Comparison of ENCODE assay signal across 1 cellular context in the genomic region with DNA sequence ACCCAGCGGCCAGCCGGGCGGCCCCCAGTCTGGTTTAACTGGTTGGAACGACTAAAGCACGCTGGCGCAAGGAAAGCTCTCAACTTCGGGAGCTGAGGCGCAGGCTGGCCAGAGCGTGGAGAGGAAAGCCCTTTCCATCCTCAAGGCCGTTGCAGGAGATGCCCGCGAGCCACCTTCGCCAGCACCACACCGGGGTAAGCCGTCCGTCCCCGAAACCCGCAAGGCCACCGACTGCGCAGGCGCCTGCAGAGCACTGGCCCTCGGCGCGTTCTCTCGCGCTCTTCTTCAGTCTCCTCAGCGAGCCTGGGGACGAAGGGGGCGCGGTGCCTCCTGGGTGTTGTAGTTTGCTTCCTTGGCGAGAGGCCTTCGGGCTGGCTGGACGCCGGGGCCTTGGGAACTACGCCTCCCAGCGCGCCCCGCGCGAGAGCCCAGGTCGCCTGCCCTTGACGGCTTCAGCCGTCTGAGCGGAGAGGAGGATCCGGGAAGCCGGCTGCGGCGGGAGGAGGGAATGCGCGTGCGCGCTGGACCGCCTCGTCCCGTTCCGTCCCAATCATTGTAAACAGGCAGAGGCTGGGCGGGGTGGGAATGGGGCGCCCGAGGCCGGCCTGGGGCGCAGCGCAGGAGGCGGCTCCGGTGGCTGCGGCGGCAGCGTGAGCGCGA.
A peak's percentile ranks its signal among the peaks of the same experiment; 100 is the strongest.
TF ChIP-seq lines count a peak whose summit lies in the region.

Gene RALBP1, plus strand, starts transcription at position 531 of the 660 bp plus-strand sequence. CDS start 37,533 bp downstream, outside the sequence.

TF ChIP-seq in HepG2, 621 proteins besides CTCF, POLR2A, EP300 and RAD21 (continued from another document and continues in another):
- TF ChIP-seq SYNCRIP (IDR thresholded peaks at IDR 0.05; ENCODE audit: insufficient read depth, low read depth, low read length), result no peak
- no peak for TF ChIP-seq FIP1L1 (IDR thresholded peaks at IDR 0.05; ENCODE audit: borderline replicate concordance, insufficient read depth, low read depth, low read length)
- TF ChIP-seq, protein P1, sequence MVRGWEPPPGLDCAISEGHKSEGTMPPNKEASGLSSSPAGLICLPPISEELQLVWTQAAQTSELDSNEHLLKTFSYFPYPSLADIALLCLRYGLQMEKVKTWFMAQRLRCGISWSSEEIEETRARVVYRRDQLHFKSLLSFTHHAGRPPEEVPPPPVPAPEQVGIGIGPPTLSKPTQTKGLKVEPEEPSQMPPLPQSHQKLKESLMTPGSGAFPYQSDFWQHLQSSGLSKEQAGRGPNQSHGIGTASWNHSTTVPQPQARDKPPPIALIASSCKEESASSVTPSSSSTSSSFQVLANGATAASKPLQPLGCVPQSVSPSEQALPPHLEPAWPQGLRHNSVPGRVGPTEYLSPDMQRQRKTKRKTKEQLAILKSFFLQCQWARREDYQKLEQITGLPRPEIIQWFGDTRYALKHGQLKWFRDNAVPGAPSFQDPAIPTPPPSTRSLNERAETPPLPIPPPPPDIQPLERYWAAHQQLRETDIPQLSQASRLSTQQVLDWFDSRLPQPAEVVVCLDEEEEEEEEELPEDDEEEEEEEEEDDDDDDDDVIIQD (CRISPR knock-in tag; IDR thresholded peaks at IDR 0.05; ENCODE audit: low read depth), result peak; percentile 13; the same call in 1 of the 2 replicates
- TF ChIP-seq FUBP1 (CRISPR knock-in tag; IDR thresholded peaks at IDR 0.05; ENCODE audit: borderline replicate concordance), result no peak
- no peak; the same call in 1 of the 2 replicates for TF ChIP-seq ZNF564 (CRISPR knock-in tag; IDR thresholded peaks at IDR 0.05)
- no peak for TF ChIP-seq ZNF264 (CRISPR knock-in tag; IDR thresholded peaks at IDR 0.05)
- peak; percentile 39; the same call in 1 of the 2 replicates for TF ChIP-seq ELF3 (CRISPR knock-in tag; IDR thresholded peaks at IDR 0.05)
- 0 out of 2 replicates have a peak, but pooled peaks have one; percentile 17 for TF ChIP-seq ZMAT3 (CRISPR knock-in tag; conservative IDR thresholded peaks at IDR 0.05)
- 0 out of 2 replicates have a peak, but pooled peaks have one; percentile 2 for TF ChIP-seq ZNF607 (CRISPR knock-in tag; IDR thresholded peaks at IDR 0.05; ENCODE audit: borderline replicate concordance)
- no peak for TF ChIP-seq ZNF878 (CRISPR knock-in tag; IDR thresholded peaks at IDR 0.05)
- peak; percentile 64 for TF ChIP-seq ZEB1 (IDR thresholded peaks at IDR 0.05; ENCODE audit: insufficient replicate concordance, low read depth)
- TF ChIP-seq AKNA (CRISPR knock-in tag; IDR thresholded peaks at IDR 0.05; ENCODE audit: borderline replicate concordance), result no peak
- TF ChIP-seq ZBTB42 (CRISPR knock-in tag; IDR thresholded peaks at IDR 0.05), result no peak
- no peak for TF ChIP-seq RELA (CRISPR knock-in tag; IDR thresholded peaks at IDR 0.05)
- no peak for TF ChIP-seq ZNF644 (CRISPR knock-in tag; IDR thresholded peaks at IDR 0.05; ENCODE audit: low read depth)
- TF ChIP-seq JUNB (CRISPR knock-in tag; IDR thresholded peaks at IDR 0.05; ENCODE audit: borderline replicate concordance), result no peak
- TF ChIP-seq ZNF816 (CRISPR knock-in tag; IDR thresholded peaks at IDR 0.05; ENCODE audit: borderline replicate concordance), result peak; percentile 74; the same call in 1 of the 2 replicates
- no peak for TF ChIP-seq TRIM22 (IDR thresholded peaks at IDR 0.05)
- no peak for TF ChIP-seq GPN1 (CRISPR knock-in tag; IDR thresholded peaks at IDR 0.05; ENCODE audit: borderline replicate concordance)
- TF ChIP-seq ZMAT5 (CRISPR knock-in tag; IDR thresholded peaks at IDR 0.05; ENCODE audit: borderline replicate concordance, low read depth), result no peak
- TF ChIP-seq ZNF777 (CRISPR knock-in tag; IDR thresholded peaks at IDR 0.05), result peak; percentile 76
- TF ChIP-seq ZNF260 (CRISPR knock-in tag; IDR thresholded peaks at IDR 0.05; ENCODE audit: borderline replicate concordance, low read depth), result no peak
- no peak for TF ChIP-seq ZNF432 (CRISPR knock-in tag; IDR thresholded peaks at IDR 0.05; ENCODE audit: borderline replicate concordance)
- peak; percentile 85 for TF ChIP-seq SP4 (CRISPR knock-in tag; IDR thresholded peaks at IDR 0.05)
- TF ChIP-seq HES4 (CRISPR knock-in tag; IDR thresholded peaks at IDR 0.05; ENCODE audit: borderline replicate concordance), result no peak
- no peak for TF ChIP-seq TEAD2 (CRISPR knock-in tag; IDR thresholded peaks at IDR 0.05)
- TF ChIP-seq ETV6 (CRISPR knock-in tag; conservative IDR thresholded peaks at IDR 0.05), result no peak
- TF ChIP-seq HNRNPH1 (optimal IDR thresholded peaks at IDR 0.05; ENCODE audit: low read depth, low read length), result no peak
- TF ChIP-seq, protein P2, sequence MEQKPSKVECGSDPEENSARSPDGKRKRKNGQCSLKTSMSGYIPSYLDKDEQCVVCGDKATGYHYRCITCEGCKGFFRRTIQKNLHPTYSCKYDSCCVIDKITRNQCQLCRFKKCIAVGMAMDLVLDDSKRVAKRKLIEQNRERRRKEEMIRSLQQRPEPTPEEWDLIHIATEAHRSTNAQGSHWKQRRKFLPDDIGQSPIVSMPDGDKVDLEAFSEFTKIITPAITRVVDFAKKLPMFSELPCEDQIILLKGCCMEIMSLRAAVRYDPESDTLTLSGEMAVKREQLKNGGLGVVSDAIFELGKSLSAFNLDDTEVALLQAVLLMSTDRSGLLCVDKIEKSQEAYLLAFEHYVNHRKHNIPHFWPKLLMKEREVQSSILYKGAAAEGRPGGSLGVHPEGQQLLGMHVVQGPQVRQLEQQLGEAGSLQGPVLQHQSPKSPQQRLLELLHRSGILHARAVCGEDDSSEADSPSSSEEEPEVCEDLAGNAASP (CRISPR knock-in tag; IDR thresholded peaks at IDR 0.05; ENCODE audit: borderline replicate concordance), result 0 out of 2 replicates have a peak, but pooled peaks have one; percentile 10
- TF ChIP-seq SAFB2 (CRISPR knock-in tag; IDR thresholded peaks at IDR 0.05; ENCODE audit: borderline replicate concordance, low read depth), result no peak; the same call in none of the 2 replicates
- TF ChIP-seq KDM1A (CRISPR knock-in tag; IDR thresholded peaks at IDR 0.05), result no peak
- peak; percentile 29; the same call in 1 of the 2 replicates for TF ChIP-seq RARA (CRISPR knock-in tag; IDR thresholded peaks at IDR 0.05)
- TF ChIP-seq ZSCAN21 (CRISPR knock-in tag; IDR thresholded peaks at IDR 0.05; ENCODE audit: borderline replicate concordance), result 0 out of 2 replicates have a peak, but pooled peaks have one; percentile 22
- 0 out of 2 replicates have a peak, but pooled peaks have one; percentile 21 for TF ChIP-seq ZNF768 (CRISPR knock-in tag; IDR thresholded peaks at IDR 0.05)
- no peak for TF ChIP-seq ZBTB39 (CRISPR knock-in tag; IDR thresholded peaks at IDR 0.05)
- no peak for TF ChIP-seq ZNF136 (CRISPR knock-in tag; IDR thresholded peaks at IDR 0.05; ENCODE audit: low read depth)
- TF ChIP-seq, protein P3, sequence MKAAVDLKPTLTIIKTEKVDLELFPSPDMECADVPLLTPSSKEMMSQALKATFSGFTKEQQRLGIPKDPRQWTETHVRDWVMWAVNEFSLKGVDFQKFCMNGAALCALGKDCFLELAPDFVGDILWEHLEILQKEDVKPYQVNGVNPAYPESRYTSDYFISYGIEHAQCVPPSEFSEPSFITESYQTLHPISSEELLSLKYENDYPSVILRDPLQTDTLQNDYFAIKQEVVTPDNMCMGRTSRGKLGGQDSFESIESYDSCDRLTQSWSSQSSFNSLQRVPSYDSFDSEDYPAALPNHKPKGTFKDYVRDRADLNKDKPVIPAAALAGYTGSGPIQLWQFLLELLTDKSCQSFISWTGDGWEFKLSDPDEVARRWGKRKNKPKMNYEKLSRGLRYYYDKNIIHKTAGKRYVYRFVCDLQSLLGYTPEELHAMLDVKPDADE (CRISPR knock-in tag; IDR thresholded peaks at IDR 0.05), result no peak; the same call in 1 of the 2 replicates
- no peak for TF ChIP-seq KDM6A (CRISPR knock-in tag; IDR thresholded peaks at IDR 0.05; ENCODE audit: low read depth)
- peak; percentile 92 for TF ChIP-seq GABPB1 (CRISPR knock-in tag; IDR thresholded peaks at IDR 0.05)
- TF ChIP-seq, protein P4, sequence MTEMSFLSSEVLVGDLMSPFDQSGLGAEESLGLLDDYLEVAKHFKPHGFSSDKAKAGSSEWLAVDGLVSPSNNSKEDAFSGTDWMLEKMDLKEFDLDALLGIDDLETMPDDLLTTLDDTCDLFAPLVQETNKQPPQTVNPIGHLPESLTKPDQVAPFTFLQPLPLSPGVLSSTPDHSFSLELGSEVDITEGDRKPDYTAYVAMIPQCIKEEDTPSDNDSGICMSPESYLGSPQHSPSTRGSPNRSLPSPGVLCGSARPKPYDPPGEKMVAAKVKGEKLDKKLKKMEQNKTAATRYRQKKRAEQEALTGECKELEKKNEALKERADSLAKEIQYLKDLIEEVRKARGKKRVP (CRISPR knock-in tag; IDR thresholded peaks at IDR 0.05), result 0 out of 4 replicates have a peak, but pooled peaks of 1 of the 2 experiments have one; percentile 40
